9 cellular contexts compared by ENCODE assay signal in the genomic region with DNA sequence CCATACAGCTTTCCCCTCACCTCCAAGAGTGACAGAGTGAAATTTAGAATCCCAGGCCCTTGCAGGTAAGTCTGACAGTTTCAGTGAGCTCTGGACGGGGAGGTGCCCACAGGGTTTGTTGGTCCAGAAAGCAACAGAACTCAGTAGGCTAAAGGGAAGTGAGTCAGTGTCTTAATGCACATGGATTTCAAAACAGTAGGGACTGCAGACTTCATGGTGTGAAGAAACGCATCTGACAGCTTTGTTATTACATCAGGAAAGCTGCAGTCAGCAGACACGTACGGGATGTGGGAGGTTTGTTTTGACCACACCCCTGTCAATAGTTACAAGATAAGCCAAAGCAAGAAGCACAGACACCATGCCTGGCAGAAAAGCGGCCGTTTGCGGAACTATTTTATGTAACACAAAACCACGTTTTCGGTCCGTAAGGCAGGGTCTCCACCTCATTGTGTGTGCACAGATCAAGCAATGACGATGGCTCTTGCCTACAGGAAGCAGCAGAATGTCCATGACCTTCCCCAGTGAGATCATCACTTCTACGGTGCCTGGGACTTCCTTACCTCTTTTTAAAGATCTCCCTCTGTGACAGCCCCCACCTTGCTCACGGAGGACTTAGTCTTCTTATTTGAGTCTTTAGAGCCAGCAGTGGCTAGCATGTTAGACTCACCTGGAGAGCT. TPM values are rescaled to one million over a fixed set of nuclear protein-coding genes. Genes with fewer than 3 reads are reported as not detected.
DNase-seq lines count a peak whose midpoint lies in the region; ATAC-seq lines count a peak whose summit lies in the region.
"Had no signal": no experiment of that assay in that cellular context is flagged by ENCODE, and none has a peak within 500 bp of the region (broad histone marks: within the 10 kb centered on the region; RNA-seq: fewer than 3 reads in every experiment).

No MANE protein-coding gene starts in this region.

- H3K36me3 ChIP-seq in skeletal muscle tissue (ENCODE audit: control insufficient read depth in 3 of 3, insufficient read depth in 3 of 3, low read length in 3 of 3): no peaks in the 10 kb centered on the region

- peak overlapping the region in 1 of 3 donors; percentile 12 for H3K9ac ChIP-seq in skeletal muscle tissue (ENCODE audit: low read depth in 1 of 3, low read length in 3 of 3)
- H3K9ac ChIP-seq: KMS-11 had no signal

- H3K9me3 ChIP-seq in skeletal muscle tissue (ENCODE audit: control insufficient read depth in 3 of 3, low read length in 3 of 3): peaks cover 0 to 4% (median 0%) of the 10 kb centered on the region in 3 donors

- ATAC-seq in HG02885 (IDR thresholded peaks at IDR 0.05; ENCODE audit: poor library complexity, unreplicated experiment): peak; percentile 54

- intact Hi-C loops in cardiac septum (cut with DNase I): no loop called here

- DNase-seq in DMS153 (lab: John Stamatoyannopoulos, UW): peak; percentile 20
- peak; percentile 26 for DNase-seq in RKO (ENCODE audit: low spot score)
- peak; percentile 86 for DNase-seq in activated effector memory CD4-positive, alpha-beta T cell treated with anti-CD3 and anti-CD28 coated beads, Interleukin-2, amount 50 U/mL, for 16 hours
- DNase-seq in cardiac septum (ENCODE audit: low spot score): peak; percentile 87
- no peak for DNase-seq in NCI-H345 treated with DMSO at 0.1 percent for 48 hours (lab: John Stamatoyannopoulos, UW; ENCODE audit: unreplicated experiment)
- no peak for DNase-seq in G401 (ENCODE audit: low spot score)

- no peaks in the 10 kb centered on the region for H3K27me3 ChIP-seq in skeletal muscle tissue (ENCODE audit: control insufficient read depth in 3 of 3, insufficient read depth in 3 of 3, low read length in 3 of 3)

- H3K27ac ChIP-seq in skeletal muscle tissue (ENCODE audit: low read depth, low read length): peak overlapping the region; percentile 73
- H3K27ac ChIP-seq: KMS-11 had no signal

- H3K4me3 ChIP-seq in skeletal muscle tissue (ENCODE audit: low read length in 3 of 3): no peak overlapping the region

- H3K4me1 ChIP-seq in skeletal muscle tissue (ENCODE audit: control insufficient read depth in 3 of 3, insufficient read depth in 3 of 3, low read length in 3 of 3): no peaks in the 10 kb centered on the region

- in situ Hi-C loops in G401 (cut with HindIII; ENCODE audit: low sequenced_read_pairs): no loop called here

RNA-seq across cellular contexts. Expression of a gene that starts 58.1 kb away (rescaled TPM):
- 3,174 TPM for total RNA-seq in cardiac septum
- 276 TPM for total RNA-seq in skeletal muscle tissue
- 588 and 699 TPM in 2 replicates for total RNA-seq in G401 (2014; rRNA removed; shearing (Covaris generic))

Comparison
In these comparisons a context has a peak if more than half of its experiments do, and no peak if none do; other contexts are left out.
1. DNase-seq: peak in DMS153 (single experiment), RKO (single experiment), activated effector memory CD4-positive, alpha-beta T cell treated with anti-CD3 and anti-CD28 coated beads, Interleukin-2, amount 50 U/mL, for 16 hours (single experiment) and cardiac septum (single experiment); none in NCI-H345 treated with DMSO at 0.1 percent for 48 hours (single experiment) and G401 (single experiment).